1 cellular context compared by ENCODE assay signal in genomic region chr2:132383956-132384355, GRCh38.
TF ChIP-seq lines count a peak whose summit lies in the region.

No MANE protein-coding gene starts in this region.

TF ChIP-seq in K562, 482 proteins besides CTCF, POLR2A, EP300 and RAD21:
- TF ChIP-seq CBFA2T3 (IDR thresholded peaks at IDR 0.05) (peak; percentile 23; the same call in 1 of the 2 replicates), ZNF77 (CRISPR knock-in tag; IDR thresholded peaks at IDR 0.05) (no peak), TEAD4 (IDR thresholded peaks at IDR 0.05; ENCODE audit: low read length) (peak; percentile 43; the same call in 1 of the 2 replicates), TEAD4 (CRISPR knock-in tag; IDR thresholded peaks at IDR 0.05; ENCODE audit: borderline replicate concordance) (no peak), MYNN (IDR thresholded peaks at IDR 0.05) (no peak), MYNN (CRISPR knock-in tag; IDR thresholded peaks at IDR 0.05) (no peak), ESRRB (CRISPR knock-in tag; IDR thresholded peaks at IDR 0.05; ENCODE audit: borderline replicate concordance) (no peak)
- TF ChIP-seq, protein P1, sequence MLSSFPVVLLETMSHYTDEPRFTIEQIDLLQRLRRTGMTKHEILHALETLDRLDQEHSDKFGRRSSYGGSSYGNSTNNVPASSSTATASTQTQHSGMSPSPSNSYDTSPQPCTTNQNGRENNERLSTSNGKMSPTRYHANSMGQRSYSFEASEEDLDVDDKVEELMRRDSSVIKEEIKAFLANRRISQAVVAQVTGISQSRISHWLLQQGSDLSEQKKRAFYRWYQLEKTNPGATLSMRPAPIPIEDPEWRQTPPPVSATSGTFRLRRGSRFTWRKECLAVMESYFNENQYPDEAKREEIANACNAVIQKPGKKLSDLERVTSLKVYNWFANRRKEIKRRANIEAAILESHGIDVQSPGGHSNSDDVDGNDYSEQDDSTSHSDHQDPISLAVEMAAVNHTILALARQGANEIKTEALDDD (IDR thresholded peaks at IDR 0.05) = 0 out of 2 replicates have a peak, but pooled peaks have one; percentile 19
